Comparison of ENCODE assay signal across 11 cellular contexts in the genomic region with DNA sequence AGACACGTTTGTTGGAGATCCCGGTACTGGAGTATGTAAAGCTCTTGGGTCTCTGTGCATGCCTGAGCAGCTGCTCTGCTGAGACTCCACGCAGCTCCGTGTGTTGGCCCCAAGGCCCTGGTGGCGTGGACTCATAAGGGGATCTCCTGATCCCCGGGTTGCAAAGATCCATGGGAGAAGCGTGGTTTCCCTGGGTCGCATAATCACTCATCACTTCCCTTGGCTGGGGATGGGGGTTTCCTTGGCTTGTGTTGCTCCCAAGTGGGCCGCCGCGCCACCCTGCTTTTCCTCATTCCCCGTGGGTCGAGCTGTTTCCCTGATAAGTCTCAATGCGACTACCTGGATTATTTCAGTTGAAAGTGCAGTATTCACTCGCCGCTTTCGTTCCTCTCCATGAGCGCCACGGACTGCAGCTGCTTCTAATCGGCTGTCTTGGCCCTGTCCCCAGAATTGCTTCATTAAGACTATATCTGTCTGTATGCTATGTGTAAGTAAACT.
DNase-seq lines count a peak whose midpoint lies in the region; ATAC-seq, FAIRE-seq and TF ChIP-seq lines count a peak whose summit lies in the region.
"Had no signal": no experiment of that assay in that cellular context is flagged by ENCODE, and none has a peak within 500 bp of the region (broad histone marks: within the 10 kb centered on the region; RNA-seq: fewer than 3 reads in every experiment).

No MANE protein-coding gene starts in this region.

- no peaks in the 10 kb centered on the region for H3K27me3 ChIP-seq in ACC112 (ENCODE audit: insufficient read depth, low read length)
- H3K27me3 ChIP-seq in naive thymus-derived CD4-positive, alpha-beta T cell (ENCODE audit: control insufficient read depth in 2 of 2, insufficient read depth in 2 of 2, low read length in 2 of 2) = no peaks in the 10 kb centered on the region
- H3K27me3 ChIP-seq: brain microvascular endothelial cell had no signal

- DNase-seq in GM12865 (ENCODE audit: low read depth) (peak; percentile 33), cardiac fibroblast (ENCODE audit: low read depth in 2 of 2) (peak; percentile 55 to 68), HTR-8/SVneo (ENCODE audit: insufficient read length, low spot score) (no peak)
- no peak for DNase-seq in naive thymus-derived CD4-positive, alpha-beta T cell
- DNase-seq: brain microvascular endothelial cell, T1000 had no signal

- no peaks in the 10 kb centered on the region for H3K9me3 ChIP-seq in naive thymus-derived CD4-positive, alpha-beta T cell (ENCODE audit: control insufficient read depth in 2 of 3, low read length in 3 of 3)

- POLR2A ChIA-PET in naive thymus-derived CD4-positive, alpha-beta T cell (lab: Charles Lee) = no interaction called here

- H3K27ac Mint-ChIP-seq in naive thymus-derived CD4-positive, alpha-beta T cell = peak overlapping the region in 5 of 9 donors; percentile 1 to 60 (median 12)

- peaks cover 76% of the 10 kb centered on the region for H3K79me2 ChIP-seq in ACC112 (ENCODE audit: control insufficient read depth, insufficient read depth, low read length, unreplicated experiment)

- H3K27me3 Mint-ChIP-seq in naive thymus-derived CD4-positive, alpha-beta T cell = no peaks in the 10 kb centered on the region

- H3K4me1 ChIP-seq in ACC112 (ENCODE audit: control insufficient read depth, insufficient read depth, low read length, unreplicated experiment) = peaks cover 12% of the 10 kb centered on the region
- H3K4me1 ChIP-seq in naive thymus-derived CD4-positive, alpha-beta T cell (ENCODE audit: control insufficient read depth in 2 of 2, insufficient read depth in 2 of 2, low read length in 2 of 2) = peaks cover 21 to 28% of the 10 kb centered on the region in 2 donors

- TF ChIP-seq CTCF in GM12865 (IDR thresholded peaks at IDR 0.05; ENCODE audit: insufficient read depth, low read depth, low read length, missing control alignments) (no peak), cardiac fibroblast (IDR thresholded peaks at IDR 0.05; ENCODE audit: low read depth, low read length) (no peak)

- peak overlapping the region; percentile 48 for H3K4me3 ChIP-seq in ACC112 (ENCODE audit: low read depth, low read length)
- H3K4me3 ChIP-seq in GM12865 (ENCODE audit: low read depth, low read length) = no peak overlapping the region
- peak overlapping the region; percentile 31 to 35 for H3K4me3 ChIP-seq in cardiac fibroblast (replicated peaks in 1 of 2; ENCODE audit: low read depth in 2 of 2, low read length in 2 of 2)
- no peak overlapping the region for H3K4me3 ChIP-seq in naive thymus-derived CD4-positive, alpha-beta T cell (ENCODE audit: low read length)

- no peak for ATAC-seq in naive thymus-derived CD4-positive, alpha-beta T cell
- no peak for ATAC-seq in GM21737 (IDR thresholded peaks at IDR 0.05; ENCODE audit: unreplicated experiment)
- ATAC-seq in HG03097 (IDR thresholded peaks at IDR 0.05; ENCODE audit: low FRiP score, unreplicated experiment) = no peak
- no peak for ATAC-seq in HG03442 (IDR thresholded peaks at IDR 0.05; ENCODE audit: unreplicated experiment)

- peaks cover 73 to 97% (median 90%) of the 10 kb centered on the region in 7 donors for H3K4me1 Mint-ChIP-seq in naive thymus-derived CD4-positive, alpha-beta T cell

- peaks cover 14 to 60% (median 40%) of the 10 kb centered on the region in 5 donors for H3K36me3 Mint-ChIP-seq in naive thymus-derived CD4-positive, alpha-beta T cell

- H3K27ac ChIP-seq in ACC112 (ENCODE audit: low read depth, low read length) = no peak overlapping the region
- H3K27ac ChIP-seq in naive thymus-derived CD4-positive, alpha-beta T cell (ENCODE audit: low read depth, low read length) = no peak overlapping the region
- H3K27ac ChIP-seq: brain microvascular endothelial cell had no signal

- CTCF ChIA-PET in naive thymus-derived CD4-positive, alpha-beta T cell (lab: Charles Lee) = interaction anchor here (0.6 kb wide), 1 partner anchor 733 kb away, joined by 4 read pairs; no protein-coding TSS in a partner anchor

- intact Hi-C loops in naive thymus-derived CD4-positive, alpha-beta T cell (cut with micrococcal nuclease) = no loop called here

- H2AFZ ChIP-seq in ACC112 (ENCODE audit: low read length, unreplicated experiment) = no peak overlapping the region

- peak overlapping the region in 9 of 10 donors; percentile 5 to 78 (median 30) for H3K4me3 Mint-ChIP-seq in naive thymus-derived CD4-positive, alpha-beta T cell

- no peaks in the 10 kb centered on the region for H3K36me3 ChIP-seq in ACC112 (ENCODE audit: insufficient read depth, low read length)
- peaks cover 0 to 7% (median 0%) of the 10 kb centered on the region in 3 experiments for H3K36me3 ChIP-seq in naive thymus-derived CD4-positive, alpha-beta T cell (ENCODE audit: control insufficient read depth in 2 of 3, insufficient read depth in 3 of 3, low read length in 3 of 3)
- H3K36me3 ChIP-seq: brain microvascular endothelial cell had no signal

- peaks cover 0 to 10% (median 0%) of the 10 kb centered on the region in 11 donors for H3K9me3 Mint-ChIP-seq in naive thymus-derived CD4-positive, alpha-beta T cell

- no peak for FAIRE-seq in HTR-8/SVneo (lab: Jason Lieb, UNC)
- FAIRE-seq: G401.6 had no signal

Comparison
In these comparisons a context has a peak if more than half of its experiments do, and no peak if none do; other contexts are left out.
1. H3K4me3 ChIP-seq: peak in ACC112 (single experiment) and cardiac fibroblast (2 of 2); none in GM12865 (single experiment) and naive thymus-derived CD4-positive, alpha-beta T cell (single experiment).
2. DNase-seq: peak in GM12865 (single experiment) and cardiac fibroblast (2 of 2); none in naive thymus-derived CD4-positive, alpha-beta T cell (0 of 9) and HTR-8/SVneo (single experiment).